ENCODE assay signal across 9 cellular contexts in the genomic region with DNA sequence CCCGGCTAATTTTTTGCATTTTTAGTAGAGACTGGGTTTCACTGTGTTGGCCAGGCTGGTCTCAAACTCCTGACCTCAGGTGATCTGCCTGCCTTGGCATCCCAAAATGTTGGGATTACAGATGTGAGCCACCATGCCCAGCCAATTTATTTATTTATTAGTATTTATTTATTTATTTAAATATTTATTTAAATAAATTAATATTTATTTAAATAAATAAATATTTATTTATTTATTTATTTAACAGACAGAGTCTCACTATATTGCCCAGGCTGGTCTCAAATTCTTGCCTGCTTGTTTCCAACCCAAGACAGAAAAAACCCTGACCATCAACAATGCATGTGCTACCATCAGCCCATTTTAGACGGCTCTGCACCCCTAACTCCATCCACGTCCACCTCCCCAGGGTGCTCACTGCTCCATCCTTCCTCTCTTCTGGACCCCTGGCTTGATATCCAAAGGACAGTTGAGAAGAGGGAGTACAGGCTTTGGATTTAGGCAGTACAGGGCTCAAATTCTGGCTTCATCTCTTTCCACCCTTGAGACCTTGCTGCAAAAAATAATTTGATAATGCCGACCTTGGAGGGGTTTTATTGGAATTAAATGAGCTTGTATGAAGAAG.
"Had no signal": no experiment of that assay in that cellular context is flagged by ENCODE, and none has a peak within 500 bp of the region (broad histone marks: within the 10 kb centered on the region; RNA-seq: fewer than 3 reads in every experiment).

No MANE protein-coding gene starts in this region.

- DNase-seq: GM23248, GOT3, H7, KBM-7 had no signal

- H3K4me1 Mint-ChIP-seq: IgD-negative memory B cell had no signal

- H3K9me3 ChIP-seq: HAP-1 had no signal

- H3K4me1 ChIP-seq: HAP-1 had no signal

- H3K27ac ChIP-seq: GM23248, KMS-11 had no signal

- H3K27ac Mint-ChIP-seq: IgD-negative memory B cell had no signal

- H3K4me3 ChIP-seq: GM23248, HAP-1 had no signal

- FAIRE-seq: HepG2 had no signal

- H3K4me3 Mint-ChIP-seq: IgD-negative memory B cell had no signal

- H3K4me2 ChIP-seq: KMS-11 had no signal

- H3K36me3 ChIP-seq: HAP-1 had no signal

- H2AFZ ChIP-seq: GM23248 had no signal

- ATAC-seq: HCT116, HepG2 had no signal

- H3K9ac ChIP-seq: GM23248, KMS-11 had no signal

- H3K36me3 Mint-ChIP-seq: IgD-negative memory B cell had no signal
